Comparison of ENCODE assay signal across 12 cellular contexts in genomic region chr2:86186431-86186830, GRCh38. TPM values are rescaled to one million over a fixed set of nuclear protein-coding genes. Genes with fewer than 3 reads are reported as not detected.
DNase-seq lines count a peak whose midpoint lies in the region; ATAC-seq and TF ChIP-seq lines count a peak whose summit lies in the region.
"Had no signal": no experiment of that assay in that cellular context is flagged by ENCODE, and none has a peak within 500 bp of the region (broad histone marks: within the 10 kb centered on the region; RNA-seq: fewer than 3 reads in every experiment).

No MANE protein-coding gene starts in this region.

- no peaks in the 10 kb centered on the region for H3K27me3 Mint-ChIP-seq in activated T-helper 2 cell treated with anti-CD3 and anti-CD28 coated beads, Interferon-gamma antibody, Interleukin-2, Interleukin-4, amounts not matched to agents 10 μg/mL and 5 μg/mL and 100 μg/mL, durations not matched to agents 14 hours and 24 hours and 36 hours (ENCODE audit: low read depth)

- no peaks in the 10 kb centered on the region for H3K27me3 ChIP-seq in psoas muscle (ENCODE audit: insufficient read depth in 3 of 3, low read length in 2 of 3)
- H3K27me3 ChIP-seq: SJSA1 had no signal

- intact Hi-C loops in activated T-helper 2 cell treated with anti-CD3 and anti-CD28 coated beads, Interferon-gamma antibody, Interleukin-2, Interleukin-4, amounts not matched to agents 10 μg/mL and 5 μg/mL and 100 μg/mL, durations not matched to agents 14 hours and 24 hours and 36 hours (cut with micrococcal nuclease): loop anchor here (10.0 kb wide), 1 partner anchor 322 kb away; no protein-coding TSS in a partner anchor
- intact Hi-C loops in psoas muscle (cut with DNase I): no loop called here

- DNase-seq in activated CD4-positive, CD25-positive, alpha-beta regulatory T cell treated with anti-CD3 and anti-CD28 coated beads, Interleukin-2, amount 50 U/mL, for 72 hours: no peak
- DNase-seq in activated T-helper 2 cell treated with anti-CD3 and anti-CD28 coated beads, Interferon-gamma antibody, Interleukin-2, Interleukin-4, amounts not matched to agents 10 μg/mL and 5 μg/mL and 100 μg/mL, durations not matched to agents 14 hours and 24 hours and 36 hours (ENCODE audit: low spot score): no peak
- DNase-seq in psoas muscle (no peak), SIG-M5 treated with dmso at 0.1 percent for 504 hours (lab: John Stamatoyannopoulos, UW; ENCODE audit: unreplicated experiment) (no peak)
- DNase-seq: GM23248, Kasumi-1 had no signal

- no peak for TF ChIP-seq CTCF in psoas muscle (IDR thresholded peaks at IDR 0.05)

- H3K4me3 Mint-ChIP-seq in activated T-helper 2 cell treated with anti-CD3 and anti-CD28 coated beads, Interferon-gamma antibody, Interleukin-2, Interleukin-4, amounts not matched to agents 10 μg/mL and 5 μg/mL and 100 μg/mL, durations not matched to agents 14 hours and 24 hours and 36 hours (ENCODE audit: low read depth): peak overlapping the region; percentile 41

- peaks cover 0 to 17% of the 10 kb centered on the region in 2 donors for H3K36me3 ChIP-seq in psoas muscle (ENCODE audit: insufficient read depth in 1 of 2, low read depth in 1 of 2)

- no peaks in the 10 kb centered on the region for H3K9me3 Mint-ChIP-seq in activated T-helper 2 cell treated with anti-CD3 and anti-CD28 coated beads, Interferon-gamma antibody, Interleukin-2, Interleukin-4, amounts not matched to agents 10 μg/mL and 5 μg/mL and 100 μg/mL, durations not matched to agents 14 hours and 24 hours and 36 hours

- H3K9me3 ChIP-seq in psoas muscle: no peaks in the 10 kb centered on the region
- H3K9me3 ChIP-seq: SJSA1 had no signal

- peak overlapping the region; percentile 75 for H3K27ac Mint-ChIP-seq in activated T-helper 2 cell treated with anti-CD3 and anti-CD28 coated beads, Interferon-gamma antibody, Interleukin-2, Interleukin-4, amounts not matched to agents 10 μg/mL and 5 μg/mL and 100 μg/mL, durations not matched to agents 14 hours and 24 hours and 36 hours

- H3K27ac ChIP-seq in psoas muscle: peak overlapping the region; percentile 43
- H3K27ac ChIP-seq: GM23248, SJSA1 had no signal

- H3K4me3 ChIP-seq in psoas muscle: no peak overlapping the region
- H3K4me3 ChIP-seq: GM23248, SJSA1, skin epidermis had no signal

- H3K4me1 ChIP-seq in psoas muscle: peaks cover 74% of the 10 kb centered on the region
- H3K4me1 ChIP-seq: SJSA1 had no signal

- peaks cover 81% of the 10 kb centered on the region for H3K4me1 Mint-ChIP-seq in activated T-helper 2 cell treated with anti-CD3 and anti-CD28 coated beads, Interferon-gamma antibody, Interleukin-2, Interleukin-4, amounts not matched to agents 10 μg/mL and 5 μg/mL and 100 μg/mL, durations not matched to agents 14 hours and 24 hours and 36 hours (ENCODE audit: low read depth)

- H3K36me3 Mint-ChIP-seq in activated T-helper 2 cell treated with anti-CD3 and anti-CD28 coated beads, Interferon-gamma antibody, Interleukin-2, Interleukin-4, amounts not matched to agents 10 μg/mL and 5 μg/mL and 100 μg/mL, durations not matched to agents 14 hours and 24 hours and 36 hours (ENCODE audit: low read depth): peaks cover 51% of the 10 kb centered on the region

- peak; percentile 34 to 36 for ATAC-seq in activated CD4-positive, CD25-positive, alpha-beta regulatory T cell treated with anti-CD3 and anti-CD28 coated beads, Interleukin-2, amount 50 U/mL, for 24 hours
- peak; percentile 39 for ATAC-seq in HG03108 (IDR thresholded peaks at IDR 0.05; ENCODE audit: unreplicated experiment)
- ATAC-seq in psoas muscle: no peak
- no peak for ATAC-seq in HG02981 (IDR thresholded peaks at IDR 0.05; ENCODE audit: unreplicated experiment)
- no peak for ATAC-seq in GM18498 (IDR thresholded peaks at IDR 0.05; ENCODE audit: unreplicated experiment)

RNA-seq across cellular contexts. Expression of gene IMMT, which starts 8.8 kb away (rescaled TPM):
- 160 and 180 TPM in 2 replicates for total RNA-seq in activated T-helper 2 cell treated with anti-CD3 and anti-CD28 coated beads, Interferon-gamma antibody, Interleukin-2, Interleukin-4, amounts not matched to agents 10 μg/mL and 5 μg/mL and 100 μg/mL, durations not matched to agents 14 hours and 24 hours and 36 hours
- total RNA-seq in psoas muscle: 100 to 1,000 TPM; 141 to 272 (median 167) TPM
- 100 to 1,000 TPM; 132 to 185 (median 148) TPM for polyA plus RNA-seq in psoas muscle

RNA-seq across cellular contexts. Expression of gene MRPL35, which starts 12.8 kb away (rescaled TPM):
- 59.8 and 62.9 TPM in 2 replicates for total RNA-seq in activated T-helper 2 cell treated with anti-CD3 and anti-CD28 coated beads, Interferon-gamma antibody, Interleukin-2, Interleukin-4, amounts not matched to agents 10 μg/mL and 5 μg/mL and 100 μg/mL, durations not matched to agents 14 hours and 24 hours and 36 hours
- total RNA-seq in psoas muscle: 10 to 100 TPM; 39.7 to 67.4 (median 47.9) TPM
- 10 to 100 TPM; 46.3 to 94.7 (median 65.8) TPM for polyA plus RNA-seq in psoas muscle

Comparison
In these comparisons a context has a peak if more than half of its experiments do, and no peak if none do; other contexts are left out.
1. ATAC-seq: peak in activated CD4-positive, CD25-positive, alpha-beta regulatory T cell treated with anti-CD3 and anti-CD28 coated beads, Interleukin-2, amount 50 U/mL, for 24 hours (2 of 2) and HG03108 (single experiment); none in psoas muscle (0 of 4), HG02981 (single experiment) and GM18498 (single experiment).